ENCODE assay signal across 21 cellular contexts in the genomic region with DNA sequence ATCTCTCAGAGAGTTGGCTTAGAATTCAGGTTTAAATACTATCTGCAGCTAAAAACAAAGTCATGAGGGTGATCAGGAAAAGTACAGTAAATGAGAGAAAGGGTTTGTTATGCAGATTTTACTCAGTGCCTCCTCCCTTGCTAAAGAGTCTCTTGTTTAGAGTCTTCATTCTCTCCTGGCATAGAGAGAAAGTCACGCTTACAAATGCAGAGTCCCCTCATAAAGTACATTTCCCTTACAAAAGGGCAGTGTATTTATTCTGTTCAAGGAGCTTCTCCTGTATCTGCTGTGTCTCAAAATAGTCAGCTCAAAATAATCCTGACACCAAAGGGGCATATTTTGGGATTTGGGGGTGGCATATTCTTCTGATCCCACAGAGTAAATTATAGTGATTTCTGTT.
"Had no signal": no experiment of that assay in that cellular context is flagged by ENCODE, and none has a peak within 500 bp of the region (broad histone marks: within the 10 kb centered on the region; RNA-seq: fewer than 3 reads in every experiment).

No MANE protein-coding gene starts in this region.

- H3K4me3 Mint-ChIP-seq: activated CD4-positive, alpha-beta memory T cell treated with anti-CD3 and anti-CD28 coated beads, Interleukin-2, amount 10 ng/mL, durations not matched to agents 7 days and 5 days; activated CD4-positive, alpha-beta T cell treated with anti-CD3 and anti-CD28 coated beads, Interleukin-2, amount 10 ng/mL, durations not matched to agents 24 days and 14 days; activated naive CD4-positive, alpha-beta T cell treated with anti-CD3 and anti-CD28 coated beads for 36 hours; activated naive CD8-positive, alpha-beta T cell treated with anti-CD3 and anti-CD28 coated beads, Interleukin-2, amount 10 ng/mL, durations not matched to agents 7 days and 5 days; activated T-cell treated with anti-CD3 and anti-CD28 coated beads, Interleukin-2, amount 50 U/mL, for 72 hours; naive thymus-derived CD4-positive, alpha-beta T cell; stimulated activated naive CD8-positive, alpha-beta T cell treated with anti-CD3 and anti-CD28 coated beads, Interleukin-15, Interleukin-2, amounts not matched to agents 100 ng/mL and 50 ng/mL, for 24 hours had no signal

- H3K4me1 ChIP-seq: heart right ventricle, lower lobe of right lung, pancreas, suprapubic skin, tibial nerve had no signal

- H3K27ac ChIP-seq: heart right ventricle, lower lobe of right lung, pancreas, suprapubic skin, tibial nerve had no signal

- H3K9me3 ChIP-seq: heart right ventricle, lower lobe of right lung, pancreas, suprapubic skin, tibial nerve had no signal

- H3K9me3 Mint-ChIP-seq: activated CD4-positive, alpha-beta memory T cell treated with anti-CD3 and anti-CD28 coated beads, Interleukin-2, amount 10 ng/mL, durations not matched to agents 7 days and 5 days; activated CD4-positive, alpha-beta T cell treated with anti-CD3 and anti-CD28 coated beads, Interleukin-2, amount 10 ng/mL, durations not matched to agents 24 days and 14 days; activated naive CD4-positive, alpha-beta T cell treated with anti-CD3 and anti-CD28 coated beads for 36 hours; activated naive CD8-positive, alpha-beta T cell treated with anti-CD3 and anti-CD28 coated beads, Interleukin-2, amount 10 ng/mL, durations not matched to agents 7 days and 5 days; activated T-cell treated with anti-CD3 and anti-CD28 coated beads, Interleukin-2, amount 50 U/mL, for 72 hours; stimulated activated naive CD8-positive, alpha-beta T cell treated with anti-CD3 and anti-CD28 coated beads, Interleukin-15, Interleukin-2, amounts not matched to agents 100 ng/mL and 50 ng/mL, for 24 hours had no signal

- H3K4me3 ChIP-seq: heart right ventricle, lower lobe of right lung, pancreas, suprapubic skin, tibial nerve had no signal

- H3K4me1 Mint-ChIP-seq: activated CD4-positive, alpha-beta memory T cell treated with anti-CD3 and anti-CD28 coated beads, Interleukin-2, amount 10 ng/mL, durations not matched to agents 7 days and 5 days; activated CD4-positive, alpha-beta T cell treated with anti-CD3 and anti-CD28 coated beads, Interleukin-2, amount 10 ng/mL, durations not matched to agents 24 days and 14 days; activated naive CD8-positive, alpha-beta T cell treated with anti-CD3 and anti-CD28 coated beads, Interleukin-2, amount 10 ng/mL, durations not matched to agents 7 days and 5 days; naive thymus-derived CD4-positive, alpha-beta T cell had no signal

- H3K36me3 ChIP-seq: heart right ventricle, lower lobe of right lung, pancreas, suprapubic skin, tibial nerve had no signal

- H3K27ac Mint-ChIP-seq: activated CD4-positive, alpha-beta memory T cell treated with anti-CD3 and anti-CD28 coated beads, Interleukin-2, amount 10 ng/mL, durations not matched to agents 7 days and 5 days; activated CD4-positive, alpha-beta T cell treated with anti-CD3 and anti-CD28 coated beads, Interleukin-2, amount 10 ng/mL, durations not matched to agents 24 days and 14 days; activated naive CD4-positive, alpha-beta T cell treated with anti-CD3 and anti-CD28 coated beads for 36 hours; activated naive CD8-positive, alpha-beta T cell treated with anti-CD3 and anti-CD28 coated beads, Interleukin-2, amount 10 ng/mL, durations not matched to agents 7 days and 5 days; activated T-cell treated with anti-CD3 and anti-CD28 coated beads, Interleukin-2, amount 50 U/mL, for 72 hours; naive thymus-derived CD4-positive, alpha-beta T cell; stimulated activated naive CD8-positive, alpha-beta T cell treated with anti-CD3 and anti-CD28 coated beads, Interleukin-15, Interleukin-2, amounts not matched to agents 100 ng/mL and 50 ng/mL, for 24 hours had no signal

- ATAC-seq: activated CD4-positive, CD25-positive, alpha-beta regulatory T cell treated with anti-CD3 and anti-CD28 coated beads, Interleukin-2, amount 50 U/mL, for 24 hours; activated T-cell treated with anti-CD3 and anti-CD28 coated beads, Interleukin-2, amount 50 U/mL, for 72 hours; heart right ventricle; left lobe of liver; lower lobe of right lung; naive thymus-derived CD4-positive, alpha-beta T cell; right cardiac atrium had no signal

- DNase-seq: activated CD4-positive, alpha-beta memory T cell treated with anti-CD3 and anti-CD28 coated beads, Interleukin-2, amount 10 ng/mL, durations not matched to agents 7 days and 5 days; activated CD4-positive, alpha-beta T cell treated with anti-CD3 and anti-CD28 coated beads, Interleukin-2, amount 10 ng/mL, durations not matched to agents 24 days and 14 days; activated effector memory CD4-positive, alpha-beta T cell treated with Interleukin-2 at 50 U/mL for 16 hours; activated naive CD4-positive, alpha-beta T cell treated with anti-CD3 and anti-CD28 coated beads for 36 hours; activated naive CD8-positive, alpha-beta T cell treated with anti-CD3 and anti-CD28 coated beads, Interleukin-2, amount 10 ng/mL, durations not matched to agents 7 days and 5 days; activated T-cell treated with anti-CD3 and anti-CD28 coated beads, Interleukin-2, amount 50 U/mL, for 72 hours; amniotic stem cell; cortex of kidney; heart right ventricle; kidney; lower lobe of right lung; naive thymus-derived CD4-positive, alpha-beta T cell; pancreas; right cardiac atrium; stimulated activated CD4-positive, alpha-beta T cell treated with anti-CD3 and anti-CD28 coated beads, Interleukin-12 subunit alpha, Interleukin-12 subunit beta, amount 100 ng/mL, for 4 hours; stimulated activated CD4-positive, alpha-beta T cell treated with anti-CD3 and anti-CD28 coated beads, Interleukin-4, amount 100 ng/mL, for 4 hours had no signal

- H3K27me3 ChIP-seq: pancreas, suprapubic skin, tibial nerve had no signal

- H3K36me3 Mint-ChIP-seq: activated naive CD8-positive, alpha-beta T cell treated with anti-CD3 and anti-CD28 coated beads, Interleukin-2, amount 10 ng/mL, durations not matched to agents 7 days and 5 days; naive thymus-derived CD4-positive, alpha-beta T cell had no signal
